Comparison of ENCODE assay signal across 15 cellular contexts in genomic region chr11:2843551-2843950, GRCh38. TPM values are rescaled to one million over a fixed set of nuclear protein-coding genes. Genes with fewer than 3 reads are reported as not detected.
DNase-seq lines count a peak whose midpoint lies in the region; ATAC-seq lines count a peak whose summit lies in the region.
"Had no signal": no experiment of that assay in that cellular context is flagged by ENCODE, and none has a peak within 500 bp of the region (broad histone marks: within the 10 kb centered on the region; RNA-seq: fewer than 3 reads in every experiment).

No MANE protein-coding gene starts in this region.

- H3K9ac ChIP-seq in BLaER1 treated with 17β-estradiol and CSF1 and Interleukin-3, amounts not matched to agents 10 nM and 100 nM, result no peak overlapping the region
- H3K9ac ChIP-seq in mesenchymal stem cell (ENCODE audit: low read length), result no peak overlapping the region
- H3K9ac ChIP-seq: GM23248 had no signal

- H4K8ac ChIP-seq in mesenchymal stem cell (ENCODE audit: low read length), result no peak overlapping the region

- WGBS in mesenchymal stem cell, result 92% methylated on average over 13 of the region's 14 CpGs

- no peak overlapping the region for H2BK120ac ChIP-seq in mesenchymal stem cell (ENCODE audit: low read depth, low read length)

- no peak for ATAC-seq in HG03039 (IDR thresholded peaks at IDR 0.05; ENCODE audit: unreplicated experiment)
- no peak for ATAC-seq in HG03097 (IDR thresholded peaks at IDR 0.05; ENCODE audit: low FRiP score, unreplicated experiment)
- ATAC-seq: K562 had no signal

- no peak overlapping the region for H2BK5ac ChIP-seq in mesenchymal stem cell (ENCODE audit: low read depth, low read length, poor library complexity, severe bottlenecking)

- H4K20me1 ChIP-seq in BLaER1 treated with 17β-estradiol and CSF1 and Interleukin-3, amounts not matched to agents 10 nM and 100 nM, result peaks cover 0 to 23% (median 0%) of the 10 kb centered on the region in 11 experiments; a peak in 2 of 22 replicates

- DNase-seq in Jurkat, Clone E6-1 (ENCODE audit: low read depth, low spot score), result peak; percentile 6
- DNase-seq in SW480 (ENCODE audit: low spot score), result peak; percentile 78
- no peak for DNase-seq in mesenchymal stem cell
- DNase-seq in NCI-H1105 treated with DMSO at 0.1 percent for 48 hours (lab: John Stamatoyannopoulos, UW), result no peak
- DNase-seq in NCI-H774 (lab: John Stamatoyannopoulos, UW), result no peak
- DNase-seq: C1 segment of cervical spinal cord; Caco-2; CD4-positive, CD25-positive, alpha-beta regulatory T cell; CD8-positive, alpha-beta memory T cell; GM23248 had no signal

- H3K18ac ChIP-seq in mesenchymal stem cell (ENCODE audit: low read depth in 1 of 2, low read length in 2 of 2), result no peak overlapping the region

- no peaks in the 10 kb centered on the region for H3K9me3 ChIP-seq in BLaER1 treated with 17β-estradiol and CSF1 and Interleukin-3, amounts not matched to agents 10 nM and 100 nM (replicated peaks in 1 of 11)
- H3K9me3 ChIP-seq in mesenchymal stem cell (ENCODE audit: control insufficient read depth, low read length), result no peaks in the 10 kb centered on the region
- H3K9me3 ChIP-seq: Caco-2, HAP-1 had no signal

- H2AK5ac ChIP-seq in mesenchymal stem cell (ENCODE audit: low read length, severe bottlenecking), result peak overlapping the region; percentile 10

- peak overlapping the region; percentile 3 to 86 (median 70); a peak in 20 of 22 replicates for H3K4me2 ChIP-seq in BLaER1 treated with 17β-estradiol and CSF1 and Interleukin-3, amounts not matched to agents 10 nM and 100 nM
- no peak overlapping the region for H3K4me2 ChIP-seq in mesenchymal stem cell (ENCODE audit: low read length, poor library complexity, severe bottlenecking)

- H3K23ac ChIP-seq in mesenchymal stem cell (ENCODE audit: low read length in 2 of 2), result no peak overlapping the region

- H3K79me1 ChIP-seq in mesenchymal stem cell (replicated peaks; ENCODE audit: low read length, poor library complexity, severe bottlenecking), result no peaks in the 10 kb centered on the region

- no peak overlapping the region for H3K4ac ChIP-seq in mesenchymal stem cell (ENCODE audit: low read depth in 1 of 2, low read length in 2 of 2)

- H2BK12ac ChIP-seq in mesenchymal stem cell (ENCODE audit: low read length in 2 of 2), result no peak overlapping the region

- H3K14ac ChIP-seq in mesenchymal stem cell (ENCODE audit: low read length in 2 of 2), result no peak overlapping the region

- H3K4me1 ChIP-seq in BLaER1 treated with 17β-estradiol and CSF1 and Interleukin-3, amounts not matched to agents 10 nM and 100 nM, result peaks cover 24 to 83% (median 67%) of the 10 kb centered on the region in 10 experiments
- H3K4me1 ChIP-seq in mesenchymal stem cell (ENCODE audit: control insufficient read depth, insufficient read depth, low read depth, low read length), result peaks cover 28% of the 10 kb centered on the region
- H3K4me1 ChIP-seq: HAP-1 had no signal

- H3K27me3 ChIP-seq in BLaER1 treated with 17β-estradiol and CSF1 and Interleukin-3, amounts not matched to agents 10 nM and 100 nM, result no peaks in the 10 kb centered on the region
- peaks cover 0 to 11% of the 10 kb centered on the region in 2 experiments for H3K27me3 ChIP-seq in mesenchymal stem cell (ENCODE audit: control insufficient read depth in 1 of 2, insufficient read depth in 1 of 2, low read length in 2 of 2)

- no peak overlapping the region for H2BK15ac ChIP-seq in mesenchymal stem cell (ENCODE audit: low read depth, poor library complexity, severe bottlenecking)

- H3K27ac ChIP-seq in BLaER1 treated with 17β-estradiol and CSF1 and Interleukin-3, amounts not matched to agents 10 nM and 100 nM, result no peak overlapping the region
- H3K27ac ChIP-seq in mesenchymal stem cell (ENCODE audit: low read length, poor library complexity, severe bottlenecking), result no peak overlapping the region
- H3K27ac ChIP-seq: GM23248 had no signal

- no peak overlapping the region for H4K91ac ChIP-seq in mesenchymal stem cell (ENCODE audit: low read length)

- H3K36me3 ChIP-seq in BLaER1 treated with 17β-estradiol and CSF1 and Interleukin-3, amounts not matched to agents 10 nM and 100 nM, result no peaks in the 10 kb centered on the region
- H3K36me3 ChIP-seq in mesenchymal stem cell (ENCODE audit: control insufficient read depth in 1 of 2, insufficient read depth in 2 of 2, low read depth in 1 of 2, low read length in 2 of 2), result peaks cover 0 to 3% of the 10 kb centered on the region in 2 experiments
- H3K36me3 ChIP-seq: HAP-1 had no signal

- no peak overlapping the region for H3K4me3 ChIP-seq in BLaER1 treated with 17β-estradiol and CSF1 and Interleukin-3, amounts not matched to agents 10 nM and 100 nM
- no peak overlapping the region for H3K4me3 ChIP-seq in Jurkat, Clone E6-1 (ENCODE audit: low read length)
- H3K4me3 ChIP-seq in mesenchymal stem cell (ENCODE audit: insufficient read depth in 1 of 2, low read depth in 1 of 2, low read length in 2 of 2), result no peak overlapping the region
- H3K4me3 ChIP-seq: GM23248, HAP-1, K562 had no signal

- H2AFZ ChIP-seq in mesenchymal stem cell (ENCODE audit: low read depth, low read length), result no peak overlapping the region
- H2AFZ ChIP-seq: GM23248 had no signal

RNA-seq across cellular contexts. Expression of gene CDKN1C, which starts 42.0 kb away (rescaled TPM):
- polyA plus RNA-seq in Jurkat, Clone E6-1 (2012; ENCODE audit: insufficient read depth, insufficient read length), result 7.8 TPM
- polyA plus RNA-seq in mesenchymal stem cell (2013, experiment 1 of 2), result 29.4 TPM
- polyA plus RNA-seq in mesenchymal stem cell (2013, experiment 2 of 2), result 31.0 TPM

Comparison
In these comparisons a context has a peak if more than half of its experiments do, and no peak if none do; other contexts are left out.
1. DNase-seq: peak in Jurkat, Clone E6-1 (single experiment) and SW480 (single experiment); none in mesenchymal stem cell (single experiment), NCI-H1105 treated with DMSO at 0.1 percent for 48 hours (single experiment) and NCI-H774 (single experiment).